29 cellular contexts compared by ENCODE assay signal in genomic region chr12:129863938-129864337, GRCh38. TPM values are rescaled to one million over a fixed set of nuclear protein-coding genes. Genes with fewer than 3 reads are reported as not detected.
"Had no signal": no experiment of that assay in that cellular context is flagged by ENCODE, and none has a peak within 500 bp of the region (broad histone marks: within the 10 kb centered on the region; RNA-seq: fewer than 3 reads in every experiment).

No MANE protein-coding gene starts in this region.

- H3K4me3 ChIP-seq: ascending aorta, body of pancreas had no signal

- H3K9me3 ChIP-seq: ascending aorta, body of pancreas had no signal

- H3K27ac Mint-ChIP-seq: activated CD4-positive, alpha-beta memory T cell treated with anti-CD3 and anti-CD28 coated beads for 36 hours; activated CD4-positive, alpha-beta T cell treated with anti-CD3 and anti-CD28 coated beads, Interleukin-2, amount 10 ng/mL, durations not matched to agents 7 days and 5 days; activated naive CD4-positive, alpha-beta T cell treated with anti-CD3 and anti-CD28 coated beads, Interleukin-2, amount 50 U/mL, for 72 hours; activated naive CD8-positive, alpha-beta T cell treated with anti-CD3 and anti-CD28 coated beads, Interleukin-2, amount 50 U/mL, for 24 hours; IgD-negative memory B cell; T-cell had no signal

- H3K27me3 Mint-ChIP-seq: activated CD4-positive, alpha-beta memory T cell treated with anti-CD3 and anti-CD28 coated beads for 36 hours; activated CD4-positive, alpha-beta T cell treated with anti-CD3 and anti-CD28 coated beads, Interleukin-2, amount 10 ng/mL, durations not matched to agents 7 days and 5 days; activated naive CD8-positive, alpha-beta T cell treated with anti-CD3 and anti-CD28 coated beads, Interleukin-2, amount 50 U/mL, for 24 hours; IgD-negative memory B cell; T-cell had no signal

- H3K4me1 ChIP-seq: ascending aorta, body of pancreas had no signal

- H3K4me1 Mint-ChIP-seq: activated CD4-positive, alpha-beta T cell treated with anti-CD3 and anti-CD28 coated beads, Interleukin-2, amount 10 ng/mL, durations not matched to agents 7 days and 5 days; activated naive CD8-positive, alpha-beta T cell treated with anti-CD3 and anti-CD28 coated beads, Interleukin-2, amount 50 U/mL, for 24 hours; IgD-negative memory B cell; T-cell had no signal

- H3K27ac ChIP-seq: ascending aorta, body of pancreas, KMS-11 had no signal

- H3K27me3 ChIP-seq: ascending aorta, body of pancreas had no signal

- H3K36me3 Mint-ChIP-seq: IgD-negative memory B cell, T-cell had no signal

- H3K4me3 Mint-ChIP-seq: activated CD4-positive, alpha-beta memory T cell treated with anti-CD3 and anti-CD28 coated beads for 36 hours; activated CD4-positive, alpha-beta T cell treated with anti-CD3 and anti-CD28 coated beads, Interleukin-2, amount 10 ng/mL, durations not matched to agents 7 days and 5 days; activated naive CD8-positive, alpha-beta T cell treated with anti-CD3 and anti-CD28 coated beads, Interleukin-2, amount 50 U/mL, for 24 hours; activated T-cell treated with anti-CD3 and anti-CD28 coated beads, Interleukin-2, amount 50 U/mL, for 4 hours; IgD-negative memory B cell; T-cell had no signal

- DNase-seq: activated CD4-positive, alpha-beta memory T cell treated with anti-CD3 and anti-CD28 coated beads for 36 hours; activated CD4-positive, alpha-beta T cell treated with anti-CD3 and anti-CD28 coated beads, Interleukin-2, amount 10 ng/mL, durations not matched to agents 7 days and 5 days; activated CD4-positive, CD25-positive, alpha-beta regulatory T cell; activated CD8-positive, alpha-beta memory T cell treated with anti-CD3 and anti-CD28 coated beads for 24 hours; activated effector memory CD4-positive, alpha-beta T cell treated with anti-CD3 and anti-CD28 coated beads, Interleukin-2, amount 50 U/mL, for 16 hours; activated naive CD4-positive, alpha-beta T cell treated with Interleukin-2 at 50 U/mL for 16 hours; activated naive CD8-positive, alpha-beta T cell treated with anti-CD3 and anti-CD28 coated beads, Interleukin-2, amount 50 U/mL, for 24 hours; activated T-cell treated with anti-CD3 and anti-CD28 coated beads, Interleukin-2, amount 50 U/mL, for 4 hours; amniotic stem cell; body of pancreas; central memory CD4-positive, alpha-beta T cell; NCI-H1092; NCI-H1417 treated with DMSO at 0.1 percent for 48 hours; NCI-H1694; NCI-H2029; NCI-H446; NCI-H774; PC-3; SHP77 treated with DMSO at 0.1 percent for 48 hours; T-cell; T-helper 2 cell; T1000 had no signal

- H3K36me3 ChIP-seq: ascending aorta had no signal

- H3K4me2 ChIP-seq: KMS-11 had no signal

- FAIRE-seq: bronchial epithelial cell, TTC549 had no signal

- ATAC-seq: activated naive CD4-positive, alpha-beta T cell treated with anti-CD3 and anti-CD28 coated beads, Interleukin-2, amount 50 U/mL, for 72 hours; activated naive CD8-positive, alpha-beta T cell treated with anti-CD3 and anti-CD28 coated beads, Interleukin-2, amount 50 U/mL, for 24 hours; activated T-cell treated with anti-CD3 and anti-CD28 coated beads, Interleukin-2, amount 50 U/mL, for 4 hours; body of pancreas; PC-3; T-cell had no signal

- H3K9ac ChIP-seq: KMS-11 had no signal

RNA-seq across cellular contexts. Expression of gene TMEM132D, which starts 39.9 kb away (rescaled TPM):
- total RNA-seq: activated CD4-positive, alpha-beta memory T cell treated with anti-CD3 and anti-CD28 coated beads for 36 hours; activated CD4-positive, alpha-beta T cell treated with anti-CD3 and anti-CD28 coated beads, Interleukin-2, amount 10 ng/mL, durations not matched to agents 7 days and 5 days; activated naive CD4-positive, alpha-beta T cell treated with anti-CD3 and anti-CD28 coated beads, Interleukin-2, amount 50 U/mL, for 72 hours; activated T-cell treated with anti-CD3 and anti-CD28 coated beads, Interleukin-2, amount 50 U/mL, for 4 hours; ascending aorta; bronchial epithelial cell; MCF 10A; PC-3; T-cell had no signal
- polyA plus RNA-seq: IgD-negative memory B cell had no signal
